ENCODE assay signal across 1 cellular context in genomic region chr12:104108755-104109445, GRCh38.
TF ChIP-seq lines count a peak whose summit lies in the region.

No MANE protein-coding gene starts in this region.

TF ChIP-seq in GM12878, 131 proteins besides CTCF, POLR2A, EP300 and RAD21:
- TF ChIP-seq RELB (IDR thresholded peaks at IDR 0.05; ENCODE audit: low read depth) (no peak), ZBTB4 (CRISPR knock-in tag; IDR thresholded peaks at IDR 0.05) (no peak), HSF1 (IDR thresholded peaks at IDR 0.05; ENCODE audit: low read depth, low read length) (no peak), ZZZ3 (IDR thresholded peaks at IDR 0.05; ENCODE audit: control insufficient read depth, insufficient read length, low read depth) (no peak), MYB (IDR thresholded peaks at IDR 0.05; ENCODE audit: borderline replicate concordance, low read depth, low read length) (no peak), NBN (IDR thresholded peaks at IDR 0.05) (0 out of 2 replicates have a peak, but pooled peaks have one; percentile 31), STAT3 (IDR thresholded peaks at IDR 0.05; ENCODE audit: low read depth, low read length) (no peak), FOXK2 (IDR thresholded peaks at IDR 0.05) (no peak), RAD51 (IDR thresholded peaks at IDR 0.05) (no peak), RB1 (IDR thresholded peaks at IDR 0.05; ENCODE audit: borderline replicate concordance) (no peak), JUNB (IDR thresholded peaks at IDR 0.05) (no peak), BCLAF1 (IDR thresholded peaks at IDR 0.05) (no peak), IRF4 (IDR thresholded peaks at IDR 0.05; ENCODE audit: low read depth, low read length) (0 out of 2 replicates have a peak, but pooled peaks have one; percentile 21), CBX5 (IDR thresholded peaks at IDR 0.05; ENCODE audit: low read depth) (no peak), NRF1 (conservative IDR thresholded peaks at IDR 0.05; ENCODE audit: low read depth, low read length) (no peak), MEF2B (IDR thresholded peaks at IDR 0.05; ENCODE audit: partially characterized antibody, poor library complexity, severe bottlenecking) (no peak), E2F4 (IDR thresholded peaks at IDR 0.05; ENCODE audit: low read depth, low read length) (no peak), BHLHE40 (IDR thresholded peaks at IDR 0.05; ENCODE audit: borderline replicate concordance in 1 of 2, low read depth in 2 of 2, low read length in 1 of 2) (no peak), SIX5 (IDR thresholded peaks at IDR 0.05; ENCODE audit: low read depth, low read length, severe bottlenecking) (no peak), CHD2 (IDR thresholded peaks at IDR 0.05; ENCODE audit: borderline replicate concordance, low read depth, low read length) (no peak), SMC3 (IDR thresholded peaks at IDR 0.05; ENCODE audit: borderline replicate concordance, low read length) (peak; percentile 98), YY1 (IDR thresholded peaks at IDR 0.05; ENCODE audit: low read depth, low read length) (peak; percentile 59; the same call in 1 of the 2 replicates), HDGF (IDR thresholded peaks at IDR 0.05) (no peak), POU2F2 (IDR thresholded peaks at IDR 0.05; ENCODE audit: borderline replicate concordance, low read depth, low read length) (peak; percentile 41; the same call in 1 of the 3 replicates)
